In the genomic region with DNA sequence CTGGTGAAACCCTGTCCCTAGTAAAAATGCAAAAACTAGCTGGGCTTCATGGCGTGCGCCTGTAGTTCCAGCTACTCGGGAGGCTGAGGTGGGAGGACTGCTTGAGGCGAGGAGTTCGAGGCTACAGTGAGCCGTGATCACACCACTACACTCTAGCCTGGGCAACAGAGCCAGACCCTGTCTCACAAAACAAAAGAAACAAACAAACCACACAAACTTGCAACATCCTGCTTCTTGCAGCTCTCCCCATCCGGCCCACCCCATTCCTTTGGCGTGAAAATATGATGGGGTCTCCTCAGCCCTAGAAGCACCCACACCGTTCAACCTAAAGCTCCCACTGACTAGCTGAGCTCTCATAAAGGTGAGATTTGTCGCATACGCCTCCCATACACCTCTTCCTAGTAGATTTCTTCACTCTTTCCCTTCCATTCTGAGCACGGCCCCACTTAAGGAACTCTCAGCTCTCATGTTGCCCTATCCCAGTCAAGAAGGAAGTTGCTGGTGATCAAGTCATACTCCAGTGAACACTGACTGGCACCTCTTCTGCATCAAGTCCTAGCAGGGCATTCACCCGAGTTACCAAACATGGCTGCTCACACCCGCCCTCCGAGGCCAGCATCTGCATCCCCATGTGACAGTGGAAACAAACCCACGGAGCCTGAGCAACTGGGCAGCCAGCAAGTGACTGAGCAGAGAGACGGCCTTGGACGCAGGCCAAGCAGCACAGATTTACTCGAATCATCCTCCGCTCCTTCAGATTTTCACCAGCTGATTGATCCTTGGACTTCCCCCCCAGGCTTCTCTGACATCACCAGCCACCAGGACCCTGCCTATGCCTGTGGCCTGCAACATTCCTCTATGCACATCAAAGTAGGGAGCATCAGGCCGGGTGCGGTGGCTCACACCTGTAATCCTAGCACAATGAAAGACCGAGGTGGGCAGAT, we compare ENCODE assay signal across 13 cellular contexts. TPM values are rescaled to one million over a fixed set of nuclear protein-coding genes. Genes with fewer than 3 reads are reported as not detected.
DNase-seq lines count a peak whose midpoint lies in the region; ATAC-seq, FAIRE-seq and TF ChIP-seq lines count a peak whose summit lies in the region.
"Had no signal": no experiment of that assay in that cellular context is flagged by ENCODE, and none has a peak within 500 bp of the region (broad histone marks: within the 10 kb centered on the region; RNA-seq: fewer than 3 reads in every experiment).

No MANE protein-coding gene starts in this region.

- no peaks in the 10 kb centered on the region for H3K36me3 ChIP-seq in CD4-positive, CD25-positive, alpha-beta regulatory T cell (ENCODE audit: control insufficient read depth, insufficient read depth, low read length)
- H3K36me3 ChIP-seq: tibial nerve had no signal

- H3K27ac Mint-ChIP-seq in CD4-positive, CD25-positive, alpha-beta regulatory T cell = peak overlapping the region; percentile 98 to 99 (median 99)
- H3K27ac Mint-ChIP-seq in memory B cell = peak overlapping the region; percentile 93

- H3K27me3 Mint-ChIP-seq in CD4-positive, CD25-positive, alpha-beta regulatory T cell = no peaks in the 10 kb centered on the region
- H3K27me3 Mint-ChIP-seq in memory B cell = no peaks in the 10 kb centered on the region

- H3K4me1 ChIP-seq in CD4-positive, CD25-positive, alpha-beta regulatory T cell (ENCODE audit: control insufficient read depth, insufficient read depth, low read length, poor library complexity, severe bottlenecking) = peaks cover 42% of the 10 kb centered on the region

- H3K9me3 Mint-ChIP-seq in CD4-positive, CD25-positive, alpha-beta regulatory T cell = no peaks in the 10 kb centered on the region
- H3K9me3 Mint-ChIP-seq in memory B cell = no peaks in the 10 kb centered on the region

- peak overlapping the region; percentile 90 for H3K27ac ChIP-seq in CD4-positive, CD25-positive, alpha-beta regulatory T cell (ENCODE audit: insufficient read depth, low read length, poor library complexity, severe bottlenecking)
- no peak overlapping the region for H3K27ac ChIP-seq in coronary artery

- H3K36me3 Mint-ChIP-seq in CD4-positive, CD25-positive, alpha-beta regulatory T cell = no peaks in the 10 kb centered on the region
- no peaks in the 10 kb centered on the region for H3K36me3 Mint-ChIP-seq in memory B cell

- no peak for ATAC-seq in CD4-positive, CD25-positive, alpha-beta regulatory T cell (ENCODE audit: low read depth in 2 of 2)
- ATAC-seq in memory B cell (ENCODE audit: low read depth) = peak; percentile 62

- FAIRE-seq in GM18507 (lab: Jason Lieb, UNC) = peak; percentile 69

- no peaks in the 10 kb centered on the region for H3K27me3 ChIP-seq in CD4-positive, CD25-positive, alpha-beta regulatory T cell (ENCODE audit: control insufficient read depth, insufficient read depth, low read length)
- H3K27me3 ChIP-seq: tibial nerve had no signal

- no peak overlapping the region for H3K4me3 ChIP-seq in CD4-positive, CD25-positive, alpha-beta regulatory T cell (ENCODE audit: low read depth, low read length)
- no peak overlapping the region for H3K4me3 ChIP-seq in coronary artery
- H3K4me3 ChIP-seq: tibial nerve had no signal

- peak overlapping the region in 3 of 4 donors; percentile 33 to 81 (median 73) for H3K4me3 Mint-ChIP-seq in CD4-positive, CD25-positive, alpha-beta regulatory T cell
- peak overlapping the region; percentile 89 for H3K4me3 Mint-ChIP-seq in memory B cell

- peak in 1 of 3 donors; percentile 57 for DNase-seq in CD4-positive, CD25-positive, alpha-beta regulatory T cell
- DNase-seq in GM18507 (ENCODE audit: extremely low spot score, insufficient read length, low read depth) = no peak
- peak; percentile 45 for DNase-seq in activated CD8-positive, alpha-beta memory T cell treated with anti-CD3 and anti-CD28 coated beads, Interleukin-2, amount 50 U/mL, for 48 hours
- peak; percentile 57 to 69 for DNase-seq in memory B cell (ENCODE audit: low spot score in 2 of 2)
- DNase-seq in KG1 (lab: John Stamatoyannopoulos, UW) = no peak
- no peak for DNase-seq in RKO (ENCODE audit: low spot score)
- no peak for DNase-seq in HuH-7.5 (ENCODE audit: low spot score)
- DNase-seq in coronary artery (ENCODE audit: low spot score) = no peak
- DNase-seq: islet precursor cell, NCI-H69 had no signal

- no peaks in the 10 kb centered on the region for H3K9me3 ChIP-seq in CD4-positive, CD25-positive, alpha-beta regulatory T cell (ENCODE audit: control insufficient read depth in 2 of 2, low read length in 2 of 2)
- H3K9me3 ChIP-seq: tibial nerve had no signal

- peaks cover 12 to 64% (median 40%) of the 10 kb centered on the region in 4 donors for H3K4me1 Mint-ChIP-seq in CD4-positive, CD25-positive, alpha-beta regulatory T cell
- H3K4me1 Mint-ChIP-seq in memory B cell = peaks cover 38% of the 10 kb centered on the region

- TF ChIP-seq CTCF in coronary artery (IDR thresholded peaks at IDR 0.05) = no peak

RNA-seq across cellular contexts. Expression of a gene that starts 18.9 kb away (rescaled TPM):
- 156 TPM for total RNA-seq in CD4-positive, CD25-positive, alpha-beta regulatory T cell
- polyA plus RNA-seq in CD4-positive, CD25-positive, alpha-beta regulatory T cell = 100 to 1,000 TPM; 547 to 707 (median 641) TPM
- total RNA-seq: dermis microvascular lymphatic vessel endothelial cell, HT1080 had no signal

RNA-seq across cellular contexts. Expression of a gene that starts 26.0 kb away (rescaled TPM):
- 28.0 TPM for total RNA-seq in CD4-positive, CD25-positive, alpha-beta regulatory T cell
- polyA plus RNA-seq in CD4-positive, CD25-positive, alpha-beta regulatory T cell = 10 to 100 TPM; 34.8 to 72.7 (median 46.9) TPM

RNA-seq across cellular contexts. Expression of a gene that starts 41.9 kb away (rescaled TPM):
- total RNA-seq in CD4-positive, CD25-positive, alpha-beta regulatory T cell = not detected
- under 1 TPM in 1 of 4 donors, not detected in 3; 0.35 TPM for polyA plus RNA-seq in CD4-positive, CD25-positive, alpha-beta regulatory T cell

RNA-seq across cellular contexts. Expression of a gene that starts 44.6 kb away (rescaled TPM):
- 67.3 TPM for total RNA-seq in CD4-positive, CD25-positive, alpha-beta regulatory T cell
- 10 to 100 TPM in 3 of 4 donors, 1 to 10 TPM in 1; 9.8 to 16.1 (median 13.5) TPM for polyA plus RNA-seq in CD4-positive, CD25-positive, alpha-beta regulatory T cell

RNA-seq across cellular contexts. Expression of a gene that starts 50.5 kb away (rescaled TPM):
- 0.86 TPM for total RNA-seq in CD4-positive, CD25-positive, alpha-beta regulatory T cell
- polyA plus RNA-seq in CD4-positive, CD25-positive, alpha-beta regulatory T cell = under 1 TPM; 0.09 to 0.60 (median 0.22) TPM

Comparison
In these comparisons a context has a peak if more than half of its experiments do, and no peak if none do; other contexts are left out.
1. DNase-seq: peak in activated CD8-positive, alpha-beta memory T cell treated with anti-CD3 and anti-CD28 coated beads, Interleukin-2, amount 50 U/mL, for 48 hours (single experiment) and memory B cell (2 of 2); none in GM18507 (single experiment), KG1 (single experiment), RKO (single experiment), HuH-7.5 (single experiment) and coronary artery (single experiment).